Comparison of ENCODE assay signal across 18 cellular contexts in the genomic region with DNA sequence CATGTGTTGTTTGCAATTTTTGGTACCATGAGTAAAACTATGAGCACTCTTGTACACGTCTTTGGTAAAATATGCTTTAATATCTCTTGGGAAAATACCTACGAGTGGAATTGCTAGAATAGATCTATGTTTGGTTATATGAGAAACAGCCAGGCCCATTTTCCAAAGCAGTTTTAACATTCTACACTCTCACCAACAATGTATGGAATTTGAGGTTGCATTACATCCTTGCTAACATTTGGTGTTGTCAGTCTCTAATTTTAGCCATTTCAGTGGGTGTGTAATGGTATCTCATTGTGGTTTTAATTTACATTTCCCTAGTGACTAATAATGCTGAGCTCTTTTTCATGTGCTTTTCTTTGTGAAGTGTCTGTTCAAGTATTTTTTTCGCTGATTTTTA.
DNase-seq lines count a peak whose midpoint lies in the region; ATAC-seq and TF ChIP-seq lines count a peak whose summit lies in the region.
"Had no signal": no experiment of that assay in that cellular context is flagged by ENCODE, and none has a peak within 500 bp of the region (broad histone marks: within the 10 kb centered on the region; RNA-seq: fewer than 3 reads in every experiment).

No MANE protein-coding gene starts in this region.

- DNase-seq in GM04503 (ENCODE audit: low read depth) (peak; percentile 76), SJSA1 (ENCODE audit: low read depth in 1 of 2, low spot score in 2 of 2) (peak in 1 of 2 experiments; percentile 33), fibroblast of mammary gland (ENCODE audit: low read depth) (peak; percentile 86), NCI-H2081 treated with DMSO at 0.1 percent for 48 hours (lab: John Stamatoyannopoulos, UW) (no peak)
- DNase-seq: activated CD4-positive, CD25-positive, alpha-beta regulatory T cell; activated naive CD4-positive, alpha-beta T cell; effector CD8-positive, alpha-beta T cell; GF-D8; MM.1S; NCI-H2029; NCI-H774; RPMI8226; stimulated activated naive B cell treated with anti-CD40 and anti-IgM and Interleukin-4, amounts not matched to agents 10 μg/mL and 1 μg/mL and 100 μg/mL, for 72 hours; T-helper 17 cell had no signal

- peak overlapping the region; percentile 13 for H3K4me2 ChIP-seq in skeletal muscle satellite cell (ENCODE audit: low read length)

- no peak overlapping the region for H3K9ac ChIP-seq in skeletal muscle satellite cell (ENCODE audit: low read depth, low read length)

- no peak for ATAC-seq in HG03095 (IDR thresholded peaks at IDR 0.05; ENCODE audit: unreplicated experiment)
- no peak for ATAC-seq in HG03565 (IDR thresholded peaks at IDR 0.05; ENCODE audit: unreplicated experiment)
- ATAC-seq: stimulated activated naive B cell treated with anti-CD40 and anti-IgM and Interleukin-4, amounts not matched to agents 10 μg/mL and 1 μg/mL and 100 μg/mL, for 72 hours; T-helper 17 cell had no signal

- H3K4me1 ChIP-seq in SJSA1 (replicated peaks) (peaks cover 5% of the 10 kb centered on the region), skeletal muscle satellite cell (ENCODE audit: control insufficient read depth, insufficient read depth, low read length) (peaks cover 2% of the 10 kb centered on the region)
- H3K4me1 ChIP-seq: vagina had no signal

- H3K9me3 ChIP-seq in SJSA1 (replicated peaks): no peaks in the 10 kb centered on the region
- H3K9me3 ChIP-seq in skeletal muscle satellite cell (replicated peaks; ENCODE audit: low read length): no peaks in the 10 kb centered on the region
- H3K9me3 ChIP-seq: vagina had no signal

- H3K27me3 ChIP-seq in SJSA1 (replicated peaks): no peaks in the 10 kb centered on the region
- H3K27me3 ChIP-seq in skeletal muscle satellite cell (ENCODE audit: control insufficient read depth, insufficient read depth, low read length): no peaks in the 10 kb centered on the region
- H3K27me3 ChIP-seq: vagina had no signal

- H3K27ac ChIP-seq in SJSA1: peak overlapping the region; percentile 46
- H3K27ac ChIP-seq: vagina had no signal

- H3K36me3 ChIP-seq in SJSA1 (no peaks in the 10 kb centered on the region), skeletal muscle satellite cell (ENCODE audit: insufficient read depth, low read length) (no peaks in the 10 kb centered on the region)
- H3K36me3 ChIP-seq: vagina had no signal

- H3K4me3 ChIP-seq in SJSA1 (no peak overlapping the region), fibroblast of mammary gland (ENCODE audit: control insufficient read depth, low read depth, low read length) (no peak overlapping the region), skeletal muscle satellite cell (ENCODE audit: low read length) (no peak overlapping the region)
- H3K4me3 ChIP-seq: vagina had no signal

- TF ChIP-seq CTCF in fibroblast of mammary gland (conservative IDR thresholded peaks at IDR 0.05; ENCODE audit: control insufficient read depth, insufficient read depth, low read depth, low read length): no peak
